19 cellular contexts compared by ENCODE assay signal in genomic region chr1:208268541-208269337, GRCh38.
"Had no signal": no experiment of that assay in that cellular context is flagged by ENCODE, and none has a peak within 500 bp of the region (broad histone marks: within the 10 kb centered on the region; RNA-seq: fewer than 3 reads in every experiment).

No MANE protein-coding gene starts in this region.

- H3K4me3 ChIP-seq: gastrocnemius medialis, heart right ventricle, lung, tibial nerve had no signal

- H3K9me3 Mint-ChIP-seq: central memory CD8-positive, alpha-beta T cell; naive B cell; stimulated activated memory B cell treated with anti-CD40 and anti-IgM and Interleukin-4, amounts not matched to agents 10 μg/mL and 1 μg/mL and 100 μg/mL, for 72 hours had no signal

- H3K36me3 Mint-ChIP-seq: activated naive CD8-positive, alpha-beta T cell; naive B cell; stimulated activated memory B cell treated with anti-CD40 and anti-IgM and Interleukin-4, amounts not matched to agents 10 μg/mL and 1 μg/mL and 100 μg/mL, for 72 hours had no signal

- DNase-seq: activated CD4-positive, alpha-beta T cell treated with anti-CD3 and anti-CD28 coated beads for 48 hours; activated CD8-positive, alpha-beta memory T cell treated with anti-CD3 and anti-CD28 coated beads, Interleukin-2, amount 50 U/mL, for 4 hours; activated CD8-positive, alpha-beta T cell treated with anti-CD3 and anti-CD28 coated beads, Interleukin-2, amount 10 ng/mL, durations not matched to agents 7 days and 5 days; activated gamma-delta T cell; activated T-cell treated with anti-CD3 and anti-CD28 coated beads, Interleukin-2, amount 50 U/mL, for 48 hours; amniotic stem cell; brain microvascular endothelial cell; erythroblast; heart right ventricle; left cardiac atrium; naive B cell; stimulated activated CD4-positive, alpha-beta T cell treated with anti-CD3 and anti-CD28 coated beads, Interleukin-2, amount 100 ng/mL, for 48 hours; T-helper 17 cell had no signal

- H3K9me3 ChIP-seq: gastrocnemius medialis, heart right ventricle, tibial nerve had no signal

- H3K4me3 Mint-ChIP-seq: activated CD8-positive, alpha-beta T cell treated with anti-CD3 and anti-CD28 coated beads, Interleukin-2, amount 10 ng/mL, durations not matched to agents 7 days and 5 days; activated naive CD8-positive, alpha-beta T cell; central memory CD8-positive, alpha-beta T cell; naive B cell; stimulated activated memory B cell treated with anti-CD40 and anti-IgM and Interleukin-4, amounts not matched to agents 10 μg/mL and 1 μg/mL and 100 μg/mL, for 72 hours; T-helper 17 cell had no signal

- ATAC-seq: activated CD8-positive, alpha-beta T cell treated with anti-CD3 and anti-CD28 coated beads, Interleukin-2, amount 10 ng/mL, durations not matched to agents 7 days and 5 days; T-helper 17 cell had no signal

- H3K27ac Mint-ChIP-seq: activated CD8-positive, alpha-beta T cell treated with anti-CD3 and anti-CD28 coated beads, Interleukin-2, amount 10 ng/mL, durations not matched to agents 7 days and 5 days; activated naive CD8-positive, alpha-beta T cell; stimulated activated memory B cell treated with anti-CD40 and anti-IgM and Interleukin-4, amounts not matched to agents 10 μg/mL and 1 μg/mL and 100 μg/mL, for 72 hours; T-helper 17 cell had no signal

- H3K27me3 ChIP-seq: gastrocnemius medialis had no signal

- H3K4me1 Mint-ChIP-seq: central memory CD8-positive, alpha-beta T cell; naive B cell; stimulated activated memory B cell treated with anti-CD40 and anti-IgM and Interleukin-4, amounts not matched to agents 10 μg/mL and 1 μg/mL and 100 μg/mL, for 72 hours; T-helper 17 cell had no signal

- H3K27ac ChIP-seq: brain microvascular endothelial cell, gastrocnemius medialis, heart right ventricle, tibial nerve had no signal

- H3K36me3 ChIP-seq: brain microvascular endothelial cell, gastrocnemius medialis, heart right ventricle, tibial nerve had no signal
